In the genomic region with DNA sequence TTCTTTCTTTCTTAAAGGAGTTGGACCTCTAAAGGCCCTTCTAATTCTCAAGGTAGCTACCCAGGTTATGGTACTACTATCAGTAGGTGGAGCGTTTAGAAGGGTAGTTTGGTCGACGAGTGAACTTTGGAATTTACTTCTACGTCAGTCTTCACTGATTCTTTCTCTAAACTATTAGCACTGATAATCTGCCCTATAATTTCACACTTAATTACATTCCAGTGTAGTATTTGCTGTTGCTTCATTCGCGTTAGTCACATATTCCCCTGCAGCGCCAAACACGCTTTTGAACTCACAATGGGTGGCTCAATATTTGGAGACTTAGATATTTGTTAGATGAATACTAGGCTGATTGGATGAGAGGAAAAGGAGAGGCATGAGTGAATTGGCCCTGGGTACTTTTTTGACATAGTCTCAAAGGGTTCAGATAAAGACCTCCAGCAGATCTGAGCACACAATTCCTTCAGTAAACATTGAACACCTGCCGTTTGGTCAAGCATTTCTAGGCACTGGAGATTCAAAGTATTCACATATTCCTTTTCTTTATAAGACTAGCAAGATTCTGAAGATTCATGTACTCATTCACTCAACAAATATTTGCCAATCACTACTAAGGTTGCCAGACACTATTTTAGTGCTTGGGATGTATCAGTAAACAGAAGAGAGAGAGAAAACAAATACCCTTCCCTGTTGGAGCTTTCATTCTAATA, we compare ENCODE assay signal across 7 cellular contexts. TPM values are rescaled to one million over a fixed set of nuclear protein-coding genes. Genes with fewer than 3 reads are reported as not detected.
DNase-seq lines count a peak whose midpoint lies in the region; ATAC-seq and TF ChIP-seq lines count a peak whose summit lies in the region.

No MANE protein-coding gene starts in this region.

- H3K4me3 ChIP-seq in GM08714 (ENCODE audit: low read length) (peak overlapping the region; percentile 95), fibroblast of pulmonary artery (replicated peaks; ENCODE audit: low read depth, low read length) (peak overlapping the region; percentile 92)
- peak overlapping the region; percentile 86 for H3K4me3 ChIP-seq in Jurkat, Clone E6-1 (ENCODE audit: low read length)

- H3K36me3 Mint-ChIP-seq in T-helper 17 cell (ENCODE audit: low read depth): peaks cover 3% of the 10 kb centered on the region

- no peaks in the 10 kb centered on the region for H3K27me3 Mint-ChIP-seq in T-helper 17 cell

- H3K4me3 Mint-ChIP-seq in T-helper 17 cell: peak overlapping the region; percentile 90

- peak overlapping the region; percentile 91 for H3K27ac Mint-ChIP-seq in T-helper 17 cell

- no peak for DNase-seq in Jurkat, Clone E6-1 (ENCODE audit: low read depth, low spot score)
- DNase-seq in T-helper 17 cell: no peak
- DNase-seq in fibroblast of pulmonary artery (ENCODE audit: low read depth): peak; percentile 56
- no peak for DNase-seq in omental fat pad (ENCODE audit: low spot score)
- DNase-seq in glomerular visceral epithelial cell (ENCODE audit: extremely low spot score): no peak

- H3K9me3 ChIP-seq in T-helper 17 cell (ENCODE audit: control insufficient read depth, low read length, poor library complexity, severe bottlenecking): no peaks in the 10 kb centered on the region

- peak; percentile 13 for ATAC-seq in T-helper 17 cell
- peak; percentile 71 for ATAC-seq in omental fat pad (ENCODE audit: low FRiP score)
- no peak for ATAC-seq in HG02610 (IDR thresholded peaks at IDR 0.05; ENCODE audit: unreplicated experiment)

- peaks cover 39% of the 10 kb centered on the region for H3K4me1 Mint-ChIP-seq in T-helper 17 cell

- no peak for TF ChIP-seq CTCF in fibroblast of pulmonary artery (IDR thresholded peaks at IDR 0.05; ENCODE audit: low read length, missing control alignments)
- TF ChIP-seq CTCF in omental fat pad (IDR thresholded peaks at IDR 0.05): no peak

RNA-seq across cellular contexts. Expression of gene FOXJ3, which starts 0.9 kb away (rescaled TPM):
- polyA plus RNA-seq in Jurkat, Clone E6-1 (2012; ENCODE audit: insufficient read depth, insufficient read length): 18.5 TPM
- 10 to 100 TPM; 89.1 to 93.5 TPM for total RNA-seq in T-helper 17 cell
- 10 to 100 TPM; 49.7 to 83.5 (median 56.1) TPM for total RNA-seq in omental fat pad

RNA-seq across cellular contexts. Expression of gene RIMKLA, which starts 44.6 kb away (rescaled TPM):
- 9.5 TPM for polyA plus RNA-seq in Jurkat, Clone E6-1 (2012; ENCODE audit: insufficient read depth, insufficient read length)
- total RNA-seq in T-helper 17 cell (under 1 TPM; 0.07 to 0.23 TPM), omental fat pad (under 1 TPM; 0.12 to 0.38 (median 0.25) TPM)
